ENCODE assay signal across 1 cellular context in the genomic region with DNA sequence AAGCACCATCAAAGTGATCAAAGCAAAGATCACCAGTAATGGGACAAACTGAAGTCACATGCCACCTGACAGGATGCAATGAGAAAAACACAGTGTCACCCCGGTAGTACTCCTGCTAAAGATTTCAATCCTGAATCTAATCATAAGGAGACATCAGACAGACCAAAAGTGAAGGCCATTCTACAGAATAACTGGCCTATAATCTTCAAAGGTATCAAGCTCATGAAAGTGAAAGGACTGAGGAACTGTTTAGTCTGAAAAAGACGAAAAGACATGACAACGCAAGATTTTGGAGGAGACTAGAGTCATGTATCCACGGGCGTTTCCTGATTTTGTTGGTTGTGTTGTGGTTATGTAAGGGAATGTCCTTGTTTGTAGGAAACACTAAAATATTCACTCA.
TF ChIP-seq lines count a peak whose summit lies in the region.

No MANE protein-coding gene starts in this region.

TF ChIP-seq in K562, 482 proteins besides CTCF, POLR2A, EP300 and RAD21 (continued from another document and continues in another):
- TF ChIP-seq, protein P1, sequence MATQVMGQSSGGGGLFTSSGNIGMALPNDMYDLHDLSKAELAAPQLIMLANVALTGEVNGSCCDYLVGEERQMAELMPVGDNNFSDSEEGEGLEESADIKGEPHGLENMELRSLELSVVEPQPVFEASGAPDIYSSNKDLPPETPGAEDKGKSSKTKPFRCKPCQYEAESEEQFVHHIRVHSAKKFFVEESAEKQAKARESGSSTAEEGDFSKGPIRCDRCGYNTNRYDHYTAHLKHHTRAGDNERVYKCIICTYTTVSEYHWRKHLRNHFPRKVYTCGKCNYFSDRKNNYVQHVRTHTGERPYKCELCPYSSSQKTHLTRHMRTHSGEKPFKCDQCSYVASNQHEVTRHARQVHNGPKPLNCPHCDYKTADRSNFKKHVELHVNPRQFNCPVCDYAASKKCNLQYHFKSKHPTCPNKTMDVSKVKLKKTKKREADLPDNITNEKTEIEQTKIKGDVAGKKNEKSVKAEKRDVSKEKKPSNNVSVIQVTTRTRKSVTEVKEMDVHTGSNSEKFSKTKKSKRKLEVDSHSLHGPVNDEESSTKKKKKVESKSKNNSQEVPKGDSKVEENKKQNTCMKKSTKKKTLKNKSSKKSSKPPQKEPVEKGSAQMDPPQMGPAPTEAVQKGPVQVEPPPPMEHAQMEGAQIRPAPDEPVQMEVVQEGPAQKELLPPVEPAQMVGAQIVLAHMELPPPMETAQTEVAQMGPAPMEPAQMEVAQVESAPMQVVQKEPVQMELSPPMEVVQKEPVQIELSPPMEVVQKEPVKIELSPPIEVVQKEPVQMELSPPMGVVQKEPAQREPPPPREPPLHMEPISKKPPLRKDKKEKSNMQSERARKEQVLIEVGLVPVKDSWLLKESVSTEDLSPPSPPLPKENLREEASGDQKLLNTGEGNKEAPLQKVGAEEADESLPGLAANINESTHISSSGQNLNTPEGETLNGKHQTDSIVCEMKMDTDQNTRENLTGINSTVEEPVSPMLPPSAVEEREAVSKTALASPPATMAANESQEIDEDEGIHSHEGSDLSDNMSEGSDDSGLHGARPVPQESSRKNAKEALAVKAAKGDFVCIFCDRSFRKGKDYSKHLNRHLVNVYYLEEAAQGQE (CRISPR knock-in tag; IDR thresholded peaks at IDR 0.05; ENCODE audit: low read depth) = no peak
- no peak for TF ChIP-seq CC2D1A (IDR thresholded peaks at IDR 0.05)
- TF ChIP-seq ZFX (CRISPR knock-in tag; IDR thresholded peaks at IDR 0.05) = no peak
- 0 out of 2 replicates have a peak, but pooled peaks have one; percentile 19 for TF ChIP-seq FOSL1 (tag; conservative IDR thresholded peaks at IDR 0.05)
- TF ChIP-seq CHD2 (IDR thresholded peaks at IDR 0.05; ENCODE audit: low read depth, low read length) = no peak
- TF ChIP-seq, protein P2, sequence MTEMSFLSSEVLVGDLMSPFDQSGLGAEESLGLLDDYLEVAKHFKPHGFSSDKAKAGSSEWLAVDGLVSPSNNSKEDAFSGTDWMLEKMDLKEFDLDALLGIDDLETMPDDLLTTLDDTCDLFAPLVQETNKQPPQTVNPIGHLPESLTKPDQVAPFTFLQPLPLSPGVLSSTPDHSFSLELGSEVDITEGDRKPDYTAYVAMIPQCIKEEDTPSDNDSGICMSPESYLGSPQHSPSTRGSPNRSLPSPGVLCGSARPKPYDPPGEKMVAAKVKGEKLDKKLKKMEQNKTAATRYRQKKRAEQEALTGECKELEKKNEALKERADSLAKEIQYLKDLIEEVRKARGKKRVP (CRISPR knock-in tag; IDR thresholded peaks at IDR 0.05) = 0 out of 2 replicates have a peak, but pooled peaks have one; percentile 35
- no peak for TF ChIP-seq ARID2 (IDR thresholded peaks at IDR 0.05)
- 0 out of 2 replicates have a peak, but pooled peaks have one; percentile 65 for TF ChIP-seq DPF2 (IDR thresholded peaks at IDR 0.05)
- TF ChIP-seq BACH1 (tag; IDR thresholded peaks at IDR 0.05) = peak; percentile 66; the same call in 1 of the 2 replicates
- TF ChIP-seq NR3C1 (CRISPR knock-in tag; IDR thresholded peaks at IDR 0.05) = no peak
- TF ChIP-seq, protein P3, sequence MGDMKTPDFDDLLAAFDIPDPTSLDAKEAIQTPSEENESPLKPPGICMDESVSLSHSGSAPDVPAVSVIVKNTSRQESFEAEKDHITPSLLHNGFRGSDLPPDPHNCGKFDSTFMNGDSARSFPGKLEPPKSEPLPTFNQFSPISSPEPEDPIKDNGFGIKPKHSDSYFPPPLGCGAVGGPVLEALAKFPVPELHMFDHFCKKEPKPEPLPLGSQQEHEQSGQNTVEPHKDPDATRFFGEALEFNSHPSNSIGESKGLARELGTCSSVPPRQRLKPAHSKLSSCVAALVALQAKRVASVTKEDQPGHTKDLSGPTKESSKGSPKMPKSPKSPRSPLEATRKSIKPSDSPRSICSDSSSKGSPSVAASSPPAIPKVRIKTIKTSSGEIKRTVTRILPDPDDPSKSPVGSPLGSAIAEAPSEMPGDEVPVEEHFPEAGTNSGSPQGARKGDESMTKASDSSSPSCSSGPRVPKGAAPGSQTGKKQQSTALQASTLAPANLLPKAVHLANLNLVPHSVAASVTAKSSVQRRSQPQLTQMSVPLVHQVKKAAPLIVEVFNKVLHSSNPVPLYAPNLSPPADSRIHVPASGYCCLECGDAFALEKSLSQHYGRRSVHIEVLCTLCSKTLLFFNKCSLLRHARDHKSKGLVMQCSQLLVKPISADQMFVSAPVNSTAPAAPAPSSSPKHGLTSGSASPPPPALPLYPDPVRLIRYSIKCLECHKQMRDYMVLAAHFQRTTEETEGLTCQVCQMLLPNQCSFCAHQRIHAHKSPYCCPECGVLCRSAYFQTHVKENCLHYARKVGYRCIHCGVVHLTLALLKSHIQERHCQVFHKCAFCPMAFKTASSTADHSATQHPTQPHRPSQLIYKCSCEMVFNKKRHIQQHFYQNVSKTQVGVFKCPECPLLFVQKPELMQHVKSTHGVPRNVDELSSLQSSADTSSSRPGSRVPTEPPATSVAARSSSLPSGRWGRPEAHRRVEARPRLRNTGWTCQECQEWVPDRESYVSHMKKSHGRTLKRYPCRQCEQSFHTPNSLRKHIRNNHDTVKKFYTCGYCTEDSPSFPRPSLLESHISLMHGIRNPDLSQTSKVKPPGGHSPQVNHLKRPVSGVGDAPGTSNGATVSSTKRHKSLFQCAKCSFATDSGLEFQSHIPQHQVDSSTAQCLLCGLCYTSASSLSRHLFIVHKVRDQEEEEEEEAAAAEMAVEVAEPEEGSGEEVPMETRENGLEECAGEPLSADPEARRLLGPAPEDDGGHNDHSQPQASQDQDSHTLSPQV (IDR thresholded peaks at IDR 0.05) = peak; percentile 71
- no peak for TF ChIP-seq ZNF24 (IDR thresholded peaks at IDR 0.05)
- no peak for TF ChIP-seq COPS2 (conservative IDR thresholded peaks at IDR 0.05)
- no peak for TF ChIP-seq ZNF384 (IDR thresholded peaks at IDR 0.05; ENCODE audit: low read depth, low read length)
- no peak for TF ChIP-seq DMBX1 (CRISPR knock-in tag; IDR thresholded peaks at IDR 0.05; ENCODE audit: borderline replicate concordance)
- TF ChIP-seq ILK (tag; IDR thresholded peaks at IDR 0.05; ENCODE audit: borderline replicate concordance, low read depth) = no peak
- peak; percentile 30; the same call in 1 of the 2 replicates for TF ChIP-seq SPI1 (IDR thresholded peaks at IDR 0.05; ENCODE audit: borderline replicate concordance, low read depth, low read length)
- TF ChIP-seq, protein P4, sequence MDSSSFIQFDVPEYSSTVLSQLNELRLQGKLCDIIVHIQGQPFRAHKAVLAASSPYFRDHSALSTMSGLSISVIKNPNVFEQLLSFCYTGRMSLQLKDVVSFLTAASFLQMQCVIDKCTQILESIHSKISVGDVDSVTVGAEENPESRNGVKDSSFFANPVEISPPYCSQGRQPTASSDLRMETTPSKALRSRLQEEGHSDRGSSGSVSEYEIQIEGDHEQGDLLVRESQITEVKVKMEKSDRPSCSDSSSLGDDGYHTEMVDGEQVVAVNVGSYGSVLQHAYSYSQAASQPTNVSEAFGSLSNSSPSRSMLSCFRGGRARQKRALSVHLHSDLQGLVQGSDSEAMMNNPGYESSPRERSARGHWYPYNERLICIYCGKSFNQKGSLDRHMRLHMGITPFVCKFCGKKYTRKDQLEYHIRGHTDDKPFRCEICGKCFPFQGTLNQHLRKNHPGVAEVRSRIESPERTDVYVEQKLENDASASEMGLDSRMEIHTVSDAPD (CRISPR knock-in tag; IDR thresholded peaks at IDR 0.05) = no peak
- TF ChIP-seq IFI16 (CRISPR knock-in tag; IDR thresholded peaks at IDR 0.05) = no peak
- no peak for TF ChIP-seq ATF7 (IDR thresholded peaks at IDR 0.05)
- TF ChIP-seq SMARCA4 (IDR thresholded peaks at IDR 0.05) = peak; percentile 34; the same call in 1 of the 2 replicates
- TF ChIP-seq, protein P5, sequence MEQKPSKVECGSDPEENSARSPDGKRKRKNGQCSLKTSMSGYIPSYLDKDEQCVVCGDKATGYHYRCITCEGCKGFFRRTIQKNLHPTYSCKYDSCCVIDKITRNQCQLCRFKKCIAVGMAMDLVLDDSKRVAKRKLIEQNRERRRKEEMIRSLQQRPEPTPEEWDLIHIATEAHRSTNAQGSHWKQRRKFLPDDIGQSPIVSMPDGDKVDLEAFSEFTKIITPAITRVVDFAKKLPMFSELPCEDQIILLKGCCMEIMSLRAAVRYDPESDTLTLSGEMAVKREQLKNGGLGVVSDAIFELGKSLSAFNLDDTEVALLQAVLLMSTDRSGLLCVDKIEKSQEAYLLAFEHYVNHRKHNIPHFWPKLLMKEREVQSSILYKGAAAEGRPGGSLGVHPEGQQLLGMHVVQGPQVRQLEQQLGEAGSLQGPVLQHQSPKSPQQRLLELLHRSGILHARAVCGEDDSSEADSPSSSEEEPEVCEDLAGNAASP (IDR thresholded peaks at IDR 0.05) = no peak
- TF ChIP-seq, protein P6, sequence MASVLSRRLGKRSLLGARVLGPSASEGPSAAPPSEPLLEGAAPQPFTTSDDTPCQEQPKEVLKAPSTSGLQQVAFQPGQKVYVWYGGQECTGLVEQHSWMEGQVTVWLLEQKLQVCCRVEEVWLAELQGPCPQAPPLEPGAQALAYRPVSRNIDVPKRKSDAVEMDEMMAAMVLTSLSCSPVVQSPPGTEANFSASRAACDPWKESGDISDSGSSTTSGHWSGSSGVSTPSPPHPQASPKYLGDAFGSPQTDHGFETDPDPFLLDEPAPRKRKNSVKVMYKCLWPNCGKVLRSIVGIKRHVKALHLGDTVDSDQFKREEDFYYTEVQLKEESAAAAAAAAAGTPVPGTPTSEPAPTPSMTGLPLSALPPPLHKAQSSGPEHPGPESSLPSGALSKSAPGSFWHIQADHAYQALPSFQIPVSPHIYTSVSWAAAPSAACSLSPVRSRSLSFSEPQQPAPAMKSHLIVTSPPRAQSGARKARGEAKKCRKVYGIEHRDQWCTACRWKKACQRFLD (CRISPR knock-in tag; IDR thresholded peaks at IDR 0.05) = 0 out of 2 replicates have a peak, but pooled peaks have one; percentile 50
- TF ChIP-seq, protein P7, sequence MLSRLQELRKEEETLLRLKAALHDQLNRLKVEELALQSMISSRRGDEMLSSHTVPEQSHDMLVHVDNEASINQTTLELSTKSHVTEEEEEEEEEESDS (CRISPR knock-in tag; IDR thresholded peaks at IDR 0.05) = no peak
- TF ChIP-seq C11orf30 (IDR thresholded peaks at IDR 0.05; ENCODE audit: low read depth) = peak; percentile 86
- TF ChIP-seq GTF2F1 (IDR thresholded peaks at IDR 0.05; ENCODE audit: low read depth, low read length) = no peak
- peak; percentile 61; the same call in 1 of the 2 replicates for TF ChIP-seq ETV1 (tag; conservative IDR thresholded peaks at IDR 0.05; ENCODE audit: low read depth)
- peak; percentile 58; the same call in 1 of the 2 replicates for TF ChIP-seq MAFK (IDR thresholded peaks at IDR 0.05; ENCODE audit: low read length)
- no peak for TF ChIP-seq NR2F6 (CRISPR knock-in tag; IDR thresholded peaks at IDR 0.05)
- TF ChIP-seq, protein P8, sequence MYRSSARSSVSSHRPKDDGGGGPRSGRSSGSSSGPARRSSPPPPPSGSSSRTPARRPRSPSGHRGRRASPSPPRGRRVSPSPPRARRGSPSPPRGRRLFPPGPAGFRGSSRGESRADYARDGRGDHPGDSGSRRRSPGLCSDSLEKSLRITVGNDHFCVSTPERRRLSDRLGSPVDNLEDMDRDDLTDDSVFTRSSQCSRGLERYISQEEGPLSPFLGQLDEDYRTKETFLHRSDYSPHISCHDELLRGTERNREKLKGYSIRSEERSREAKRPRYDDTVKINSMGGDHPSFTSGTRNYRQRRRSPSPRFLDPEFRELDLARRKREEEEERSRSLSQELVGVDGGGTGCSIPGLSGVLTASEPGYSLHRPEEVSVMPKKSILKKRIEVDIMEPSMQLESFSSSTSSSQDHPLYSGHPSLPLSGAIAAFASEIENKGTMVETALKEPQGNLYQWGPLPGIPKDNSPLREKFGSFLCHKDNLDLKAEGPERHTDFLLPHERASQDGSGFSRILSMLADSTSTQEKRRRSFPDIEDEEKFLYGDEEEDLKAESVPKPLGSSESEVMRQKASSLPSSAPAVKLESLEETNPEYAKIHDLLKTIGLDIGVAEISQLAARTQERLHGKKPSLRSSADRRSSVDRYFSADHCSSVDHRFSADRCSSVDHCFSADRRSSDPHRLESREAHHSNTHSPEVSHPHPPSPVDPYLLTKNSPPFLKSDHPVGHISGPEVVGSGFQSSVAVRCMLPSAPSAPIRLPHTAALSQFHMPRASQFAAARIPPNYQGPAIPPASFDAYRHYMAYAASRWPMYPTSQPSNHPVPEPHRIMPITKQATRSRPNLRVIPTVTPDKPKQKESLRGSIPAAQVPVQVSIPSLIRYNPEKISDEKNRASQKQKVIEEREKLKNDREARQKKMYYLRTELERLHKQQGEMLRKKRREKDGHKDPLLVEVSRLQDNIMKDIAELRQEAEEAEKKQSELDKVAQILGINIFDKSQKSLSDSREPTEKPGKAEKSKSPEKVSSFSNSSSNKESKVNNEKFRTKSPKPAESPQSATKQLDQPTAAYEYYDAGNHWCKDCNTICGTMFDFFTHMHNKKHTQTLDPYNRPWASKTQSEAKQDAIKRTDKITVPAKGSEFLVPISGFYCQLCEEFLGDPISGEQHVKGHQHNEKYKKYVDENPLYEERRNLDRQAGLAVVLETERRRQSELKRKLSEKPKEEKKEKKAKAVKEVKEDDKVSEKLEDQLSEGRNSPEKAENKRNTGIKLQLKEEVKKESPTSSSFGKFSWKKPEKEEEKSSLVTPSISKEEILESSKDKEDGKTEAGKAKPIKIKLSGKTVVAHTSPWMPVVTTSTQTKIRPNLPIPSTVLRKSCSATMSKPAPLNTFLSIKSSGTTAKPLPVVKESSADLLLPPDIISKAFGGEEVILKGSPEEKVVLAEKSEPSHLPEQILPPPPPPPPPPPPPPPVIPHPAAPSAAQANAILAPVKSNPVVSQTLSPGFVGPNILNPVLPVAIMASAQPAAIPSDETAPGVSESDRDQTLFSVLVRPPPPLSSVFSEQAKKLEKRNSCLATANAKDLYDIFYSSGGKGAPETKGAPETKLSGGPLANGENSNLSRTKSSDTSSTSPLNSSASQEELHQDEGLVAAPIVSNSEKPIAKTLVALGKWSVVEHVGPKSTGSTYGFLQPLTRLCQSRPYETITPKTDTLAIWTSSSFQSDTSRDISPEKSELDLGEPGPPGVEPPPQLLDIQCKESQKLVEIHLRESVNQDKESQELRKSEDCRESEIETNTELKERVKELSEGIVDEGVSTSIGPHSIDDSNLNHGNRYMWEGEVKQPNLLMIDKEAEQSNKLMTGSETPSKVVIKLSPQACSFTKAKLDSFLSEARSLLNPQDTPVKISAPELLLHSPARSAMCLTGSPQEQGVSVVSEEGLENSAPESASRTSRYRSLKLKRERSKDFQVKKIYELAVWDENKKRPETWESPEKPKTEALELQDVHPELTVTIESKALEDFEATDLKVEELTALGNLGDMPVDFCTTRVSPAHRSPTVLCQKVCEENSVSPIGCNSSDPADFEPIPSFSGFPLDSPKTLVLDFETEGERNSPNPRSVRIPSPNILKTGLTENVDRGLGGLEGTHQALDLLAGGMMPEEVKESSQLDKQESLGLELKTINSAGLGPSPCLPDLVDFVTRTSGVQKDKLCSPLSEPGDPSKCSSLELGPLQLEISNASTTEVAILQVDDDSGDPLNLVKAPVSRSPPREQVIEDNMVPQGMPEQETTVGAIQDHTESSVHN (IDR thresholded peaks at IDR 0.05; ENCODE audit: borderline replicate concordance in 1 of 2, low read depth in 1 of 2) = no peak
- no peak for TF ChIP-seq NFXL1 (CRISPR knock-in tag; IDR thresholded peaks at IDR 0.05)
- no peak for TF ChIP-seq KLF1 (tag; IDR thresholded peaks at IDR 0.05)
- no peak for TF ChIP-seq KLF16 (IDR thresholded peaks at IDR 0.05)
- TF ChIP-seq, protein P9, sequence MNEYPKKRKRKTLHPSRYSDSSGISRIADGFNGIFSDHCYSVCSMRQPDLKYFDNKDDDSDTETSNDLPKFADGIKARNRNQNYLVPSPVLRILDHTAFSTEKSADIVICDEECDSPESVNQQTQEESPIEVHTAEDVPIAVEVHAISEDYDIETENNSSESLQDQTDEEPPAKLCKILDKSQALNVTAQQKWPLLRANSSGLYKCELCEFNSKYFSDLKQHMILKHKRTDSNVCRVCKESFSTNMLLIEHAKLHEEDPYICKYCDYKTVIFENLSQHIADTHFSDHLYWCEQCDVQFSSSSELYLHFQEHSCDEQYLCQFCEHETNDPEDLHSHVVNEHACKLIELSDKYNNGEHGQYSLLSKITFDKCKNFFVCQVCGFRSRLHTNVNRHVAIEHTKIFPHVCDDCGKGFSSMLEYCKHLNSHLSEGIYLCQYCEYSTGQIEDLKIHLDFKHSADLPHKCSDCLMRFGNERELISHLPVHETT (CRISPR knock-in tag; conservative IDR thresholded peaks at IDR 0.05 in 1 of 2, IDR thresholded peaks at IDR 0.05 in 1 of 2) = 0 out of 4 replicates have a peak, but pooled peaks of 1 of the 2 experiments have one; percentile 30
